26 cellular contexts compared by ENCODE assay signal in genomic region chr1:181413836-181414235, GRCh38.
"Had no signal": no experiment of that assay in that cellular context is flagged by ENCODE, and none has a peak within 500 bp of the region (broad histone marks: within the 10 kb centered on the region; RNA-seq: fewer than 3 reads in every experiment).

No MANE protein-coding gene starts in this region.

- H3K27me3 ChIP-seq: MG63, SJCRH30 had no signal

- DNase-seq: Kasumi-1, KG1, MG63, NCI-H1048, NCI-H1092 treated with DMSO at 0.1 percent for 48 hours, NCI-H1105 treated with DMSO at 0.1 percent for 48 hours, NCI-H1417, NCI-H1436 treated with DMSO at 0.1 percent for 48 hours, NCI-H1694 treated with DMSO at 0.1 percent for 48 hours, NCI-H187 treated with DMSO at 0.1 percent for 48 hours, NCI-H2029, NCI-H2081, NCI-H2171 treated with DMSO at 0.1 percent for 48 hours, NCI-H2227 treated with DMSO at 0.1 percent for 48 hours, NCI-H345, NCI-H446, NCI-H510A treated with DMSO at 0.1 percent for 48 hours, NCI-H524 treated with DMSO at 0.1 percent for 48 hours, NCI-H526 treated with DMSO at 0.1 percent for 48 hours, NCI-H774, PC-9, SHP77, SIG-M5, SJCRH30 had no signal

- H3K27ac ChIP-seq: PC-9, RWPE1, SJCRH30, SK-N-MC had no signal

- H3K36me3 ChIP-seq: MG63, SJCRH30 had no signal

- H3K4me3 ChIP-seq: MG63, PC-9, SJCRH30, SK-N-MC had no signal

- H3K9me3 ChIP-seq: MG63, SJCRH30 had no signal

- H3K4me1 ChIP-seq: SJCRH30 had no signal
